9 cellular contexts compared by ENCODE assay signal in genomic region chr2:237726401-237726830, GRCh38.
DNase-seq lines count a peak whose midpoint lies in the region; ATAC-seq, FAIRE-seq and TF ChIP-seq lines count a peak whose summit lies in the region.
"Had no signal": no experiment of that assay in that cellular context is flagged by ENCODE, and none has a peak within 500 bp of the region (broad histone marks: within the 10 kb centered on the region; RNA-seq: fewer than 3 reads in every experiment).

No MANE protein-coding gene starts in this region.

- H3K4me2 ChIP-seq in BLaER1, result peak overlapping the region; percentile 18

- no peak for FAIRE-seq in bronchial epithelial cell (lab: Jason Lieb, UNC)

- H3K9me3 ChIP-seq in BLaER1, result no peaks in the 10 kb centered on the region
- H3K9me3 ChIP-seq in lung (ENCODE audit: control insufficient read depth in 2 of 2, insufficient read depth in 1 of 2, low read length in 1 of 2), result no peaks in the 10 kb centered on the region

- 20% methylated on average over 7 of the region's 7 CpGs for WGBS in lung, 2 donors

- ATAC-seq in lung (ENCODE audit: insufficient read depth, low FRiP score), result peak; percentile 23
- no peak for ATAC-seq in HG03457 (IDR thresholded peaks at IDR 0.05; ENCODE audit: unreplicated experiment)
- ATAC-seq in GM21529 (IDR thresholded peaks at IDR 0.05; ENCODE audit: unreplicated experiment), result no peak

- H3K27me3 ChIP-seq in BLaER1 (no peaks in the 10 kb centered on the region), bronchial epithelial cell (ENCODE audit: control insufficient read depth, insufficient read depth, low read length) (no peaks in the 10 kb centered on the region), lung (ENCODE audit: control insufficient read depth, insufficient read depth) (no peaks in the 10 kb centered on the region)

- DNase-seq in NCI-H2081 treated with DMSO at 0.1 percent for 48 hours (lab: John Stamatoyannopoulos, UW) (peak; percentile 93), bronchial epithelial cell (ENCODE audit: low read depth) (peak; percentile 68), lung (ENCODE audit: low spot score) (no peak), cerebellar nuclear complex (lab: John Stamatoyannopoulos, UW) (no peak)
- DNase-seq in T-helper 2 cell treated with Interferon-gamma antibody and Interleukin-4, amounts not matched to agents 5 μg/mL and 100 μg/mL, for 36 hours (ENCODE audit: low spot score), result no peak
- DNase-seq: DND-41 had no signal

- H3K27ac ChIP-seq in BLaER1, result no peak overlapping the region
- H3K27ac ChIP-seq in lung (ENCODE audit: low read depth in 1 of 2, low read length in 1 of 2), result no peak overlapping the region

- peaks cover 100% of the 10 kb centered on the region for H4K20me1 ChIP-seq in BLaER1

- H3K4me1 Mint-ChIP-seq in T-helper 2 cell treated with Interferon-gamma antibody and Interleukin-4, amounts not matched to agents 5 μg/mL and 100 μg/mL, for 36 hours (ENCODE audit: low read depth), result peaks cover 43% of the 10 kb centered on the region

- H3K4me3 ChIP-seq in BLaER1 (no peak overlapping the region), bronchial epithelial cell (ENCODE audit: low read depth, low read length) (no peak overlapping the region), lung (no peak overlapping the region)

- H3K36me3 ChIP-seq in BLaER1 (peaks cover 76% of the 10 kb centered on the region), bronchial epithelial cell (ENCODE audit: control insufficient read depth, insufficient read depth, low read length) (peaks cover 9% of the 10 kb centered on the region), lung (ENCODE audit: control insufficient read depth in 2 of 2, insufficient read depth in 2 of 2, low read length in 2 of 2) (peaks cover 2 to 7% of the 10 kb centered on the region in 2 donors)

- H3K36me3 Mint-ChIP-seq in T-helper 2 cell treated with Interferon-gamma antibody and Interleukin-4, amounts not matched to agents 5 μg/mL and 100 μg/mL, for 36 hours (ENCODE audit: low read depth), result peaks cover 39% of the 10 kb centered on the region

- H3K27ac Mint-ChIP-seq in T-helper 2 cell treated with Interferon-gamma antibody and Interleukin-4, amounts not matched to agents 5 μg/mL and 100 μg/mL, for 36 hours, result no peak overlapping the region

- H3K4me3 Mint-ChIP-seq in T-helper 2 cell treated with Interferon-gamma antibody and Interleukin-4, amounts not matched to agents 5 μg/mL and 100 μg/mL, for 36 hours, result no peak overlapping the region

- no peak overlapping the region for H3K9ac ChIP-seq in BLaER1

- TF ChIP-seq CTCF in bronchial epithelial cell (IDR thresholded peaks at IDR 0.05; ENCODE audit: insufficient read depth, low read length, severe bottlenecking), result no peak
- TF ChIP-seq CTCF in lung (IDR thresholded peaks at IDR 0.05; ENCODE audit: control extremely low read depth, extremely low read depth), result no peak

- H3K4me1 ChIP-seq in BLaER1 (peaks cover 74% of the 10 kb centered on the region), lung (ENCODE audit: control insufficient read depth in 2 of 2, insufficient read depth in 2 of 2, low read length in 2 of 2) (peaks cover 22 to 30% of the 10 kb centered on the region in 2 donors)

- H3K27me3 Mint-ChIP-seq in T-helper 2 cell treated with Interferon-gamma antibody and Interleukin-4, amounts not matched to agents 5 μg/mL and 100 μg/mL, for 36 hours (ENCODE audit: low read depth), result no peaks in the 10 kb centered on the region

- no peaks in the 10 kb centered on the region for H3K9me3 Mint-ChIP-seq in T-helper 2 cell treated with Interferon-gamma antibody and Interleukin-4, amounts not matched to agents 5 μg/mL and 100 μg/mL, for 36 hours

Comparison
In these comparisons a context has a peak if more than half of its experiments do, and no peak if none do; other contexts are left out.
1. DNase-seq: peak in NCI-H2081 treated with DMSO at 0.1 percent for 48 hours (single experiment) and bronchial epithelial cell (single experiment); none in lung (single experiment), cerebellar nuclear complex (0 of 2) and T-helper 2 cell treated with Interferon-gamma antibody and Interleukin-4, amounts not matched to agents 5 μg/mL and 100 μg/mL, for 36 hours (single experiment).